21 cellular contexts compared by ENCODE assay signal in genomic region chr6:134642217-134642616, GRCh38.
DNase-seq lines count a peak whose midpoint lies in the region; TF ChIP-seq lines count a peak whose summit lies in the region.
"Had no signal": no experiment of that assay in that cellular context is flagged by ENCODE, and none has a peak within 500 bp of the region (broad histone marks: within the 10 kb centered on the region; RNA-seq: fewer than 3 reads in every experiment).

No MANE protein-coding gene starts in this region.

- 71 to 85% (median 82%) methylated on average over 2 of the region's 2 CpGs for WGBS in ovary, 3 donors

- H3K9me3 Mint-ChIP-seq in osteocyte (ENCODE audit: unreplicated experiment): no peaks in the 10 kb centered on the region
- no peaks in the 10 kb centered on the region for H3K9me3 Mint-ChIP-seq in activated CD4-positive, alpha-beta memory T cell treated with anti-CD3 and anti-CD28 coated beads for 36 hours
- H3K9me3 Mint-ChIP-seq: CD4-positive, alpha-beta T cell; effector memory CD8-positive, alpha-beta T cell; stimulated activated naive CD8-positive, alpha-beta T cell treated with anti-CD3 and anti-CD28 coated beads, Interleukin-15, Interleukin-2, amounts not matched to agents 100 ng/mL and 50 ng/mL, for 24 hours had no signal

- H3K36me3 ChIP-seq in ovary: no peaks in the 10 kb centered on the region
- H3K36me3 ChIP-seq: right lobe of liver, SJCRH30 had no signal

- H3K27ac Mint-ChIP-seq in osteocyte (ENCODE audit: unreplicated experiment): peak overlapping the region; percentile 89
- H3K27ac Mint-ChIP-seq in activated CD4-positive, alpha-beta memory T cell treated with anti-CD3 and anti-CD28 coated beads for 36 hours: no peak overlapping the region
- H3K27ac Mint-ChIP-seq: CD4-positive, alpha-beta T cell; effector memory CD8-positive, alpha-beta T cell; stimulated activated naive CD8-positive, alpha-beta T cell treated with anti-CD3 and anti-CD28 coated beads, Interleukin-15, Interleukin-2, amounts not matched to agents 100 ng/mL and 50 ng/mL, for 24 hours had no signal

- H3K4me3 ChIP-seq in AG09309 (ENCODE audit: control insufficient read depth, low read depth, low read length): no peak overlapping the region
- H3K4me3 ChIP-seq in fibroblast of pulmonary artery (replicated peaks; ENCODE audit: low read depth, low read length): no peak overlapping the region
- H3K4me3 ChIP-seq in ovary: no peak overlapping the region
- H3K4me3 ChIP-seq: GM12878, right lobe of liver, SJCRH30 had no signal

- no peak overlapping the region for H3K27ac ChIP-seq in ovary
- H3K27ac ChIP-seq: SJCRH30, VCaP had no signal

- H3K4me3 Mint-ChIP-seq in osteocyte (ENCODE audit: unreplicated experiment): no peak overlapping the region
- no peak overlapping the region for H3K4me3 Mint-ChIP-seq in activated CD4-positive, alpha-beta memory T cell treated with anti-CD3 and anti-CD28 coated beads for 36 hours
- H3K4me3 Mint-ChIP-seq: CD4-positive, alpha-beta T cell; effector memory CD8-positive, alpha-beta T cell; stimulated activated naive CD8-positive, alpha-beta T cell treated with anti-CD3 and anti-CD28 coated beads, Interleukin-15, Interleukin-2, amounts not matched to agents 100 ng/mL and 50 ng/mL, for 24 hours; T-helper 17 cell had no signal

- H3K4me1 Mint-ChIP-seq in osteocyte (ENCODE audit: unreplicated experiment): peaks cover 61% of the 10 kb centered on the region
- peaks cover 22% of the 10 kb centered on the region for H3K4me1 Mint-ChIP-seq in activated CD4-positive, alpha-beta memory T cell treated with anti-CD3 and anti-CD28 coated beads for 36 hours (ENCODE audit: low read depth)

- no peak for TF ChIP-seq EP300 in ovary (IDR thresholded peaks at IDR 0.05)

- TF ChIP-seq POLR2A in ovary (IDR thresholded peaks at IDR 0.05): no peak

- DNase-seq in AG09309 (ENCODE audit: low read depth) (peak; percentile 24), amniotic epithelial cell (ENCODE audit: low read depth) (peak; percentile 61), fibroblast of pulmonary artery (ENCODE audit: low read depth) (peak; percentile 45), osteocyte (ENCODE audit: extremely low spot score, unreplicated experiment) (no peak), activated gamma-delta T cell treated with Interleukin-2 at 50 U/mL for 16 hours (no peak), ovary (no peak), foreskin melanocyte (no peak)
- DNase-seq in activated CD4-positive, alpha-beta memory T cell treated with anti-CD3 and anti-CD28 coated beads for 36 hours: no peak
- DNase-seq: activated naive CD4-positive, alpha-beta T cell; CD4-positive, alpha-beta T cell; DMS153; effector memory CD8-positive, alpha-beta T cell; H7; NCI-H1417 treated with DMSO at 0.1 percent for 48 hours; NCI-H774; right lobe of liver; SJCRH30; T-helper 17 cell had no signal

- no peaks in the 10 kb centered on the region for H3K36me3 Mint-ChIP-seq in osteocyte (ENCODE audit: unreplicated experiment)
- H3K36me3 Mint-ChIP-seq in activated CD4-positive, alpha-beta memory T cell treated with anti-CD3 and anti-CD28 coated beads for 36 hours: no peaks in the 10 kb centered on the region

- H3K9me3 ChIP-seq in ovary: no peaks in the 10 kb centered on the region
- H3K9me3 ChIP-seq: right lobe of liver, SJCRH30 had no signal

- CTCF ChIA-PET in activated CD4-positive, alpha-beta memory T cell treated with anti-CD3 and anti-CD28 coated beads for 36 hours (lab: Charles Lee): interaction anchor here (0.8 to 6.1 kb wide), 11 partner anchors 10 to 493 kb away, joined by 3 to 78 read pairs (median 11); no protein-coding TSS in a partner anchor

- H3K4me1 ChIP-seq in ovary (ENCODE audit: insufficient read depth): peaks cover 3% of the 10 kb centered on the region
- H3K4me1 ChIP-seq: SJCRH30 had no signal

- POLR2A ChIA-PET in activated CD4-positive, alpha-beta memory T cell treated with anti-CD3 and anti-CD28 coated beads for 36 hours (lab: Charles Lee): no interaction called here

- H3K27me3 ChIP-seq in ovary: no peaks in the 10 kb centered on the region
- H3K27me3 ChIP-seq: right lobe of liver had no signal

- intact Hi-C loops in ovary (cut with DNase I): loop anchor here in 2 of 4 donors (5.0 to 10.0 kb wide), 2 partner anchors 183 to 465 kb away; no protein-coding TSS in a partner anchor
- intact Hi-C loops in activated CD4-positive, alpha-beta memory T cell treated with anti-CD3 and anti-CD28 coated beads for 36 hours (cut with micrococcal nuclease): loop anchor here (5.0 kb wide), 1 partner anchor 240 kb away; no protein-coding TSS in a partner anchor

- no peak for TF ChIP-seq CTCF in AG09309 (IDR thresholded peaks at IDR 0.05; ENCODE audit: control insufficient read depth, insufficient read depth, low read depth, low read length, missing control alignments)
- no peak for TF ChIP-seq CTCF in fibroblast of pulmonary artery (IDR thresholded peaks at IDR 0.05; ENCODE audit: low read length, missing control alignments)
- TF ChIP-seq CTCF in osteocyte (IDR thresholded peaks at IDR 0.05): no peak
- TF ChIP-seq CTCF in ovary (IDR thresholded peaks at IDR 0.05): no peak

- H3K27me3 Mint-ChIP-seq in osteocyte (ENCODE audit: unreplicated experiment): no peaks in the 10 kb centered on the region
- H3K27me3 Mint-ChIP-seq in activated CD4-positive, alpha-beta memory T cell treated with anti-CD3 and anti-CD28 coated beads for 36 hours: no peaks in the 10 kb centered on the region
- H3K27me3 Mint-ChIP-seq: CD4-positive, alpha-beta T cell; stimulated activated naive CD8-positive, alpha-beta T cell treated with anti-CD3 and anti-CD28 coated beads, Interleukin-15, Interleukin-2, amounts not matched to agents 100 ng/mL and 50 ng/mL, for 24 hours; T-helper 17 cell had no signal

Comparison
In these comparisons a context has a peak if more than half of its experiments do, and no peak if none do; other contexts are left out.
1. DNase-seq: peak in AG09309 (single experiment), amniotic epithelial cell (single experiment) and fibroblast of pulmonary artery (single experiment); none in osteocyte (single experiment), activated gamma-delta T cell treated with Interleukin-2 at 50 U/mL for 16 hours (single experiment), ovary (0 of 5), foreskin melanocyte (single experiment) and activated CD4-positive, alpha-beta memory T cell treated with anti-CD3 and anti-CD28 coated beads for 36 hours (single experiment).